8 cellular contexts compared by ENCODE assay signal in genomic region chr9:136808075-136808780, GRCh38. TPM values are rescaled to one million over a fixed set of nuclear protein-coding genes. Genes with fewer than 3 reads are reported as not detected.
DNase-seq lines count a peak whose midpoint lies in the region; ATAC-seq and TF ChIP-seq lines count a peak whose summit lies in the region.

No MANE protein-coding gene starts in this region.

- peak; percentile 17 to 23 for ATAC-seq in left cardiac atrium

- H3K56ac ChIP-seq in H9 (ENCODE audit: insufficient read length, low read depth, low read length): no peak overlapping the region

- H3K27me3 ChIP-seq in H9 (ENCODE audit: insufficient read depth, low read length): no peaks in the 10 kb centered on the region; the same call in 1 of the 2 replicates

- H3K79me2 ChIP-seq in H9 (ENCODE audit: insufficient read depth, low read length): peaks cover 9% of the 10 kb centered on the region; the same call in 1 of the 2 replicates

- H3K23me2 ChIP-seq in H9 (ENCODE audit: insufficient read length, low read depth, low read length, poor library complexity, severe bottlenecking): peaks cover 15% of the 10 kb centered on the region

- DNase-seq in H9 (peak; percentile 34), NCI-H526 treated with DMSO at 0.1 percent for 48 hours (lab: John Stamatoyannopoulos, UW) (peak; percentile 12), left cardiac atrium (no peak), retinal pigment epithelial cell (ENCODE audit: low read depth) (no peak), NCI-H2196 (lab: John Stamatoyannopoulos, UW; ENCODE audit: unreplicated experiment) (no peak), SW480 (ENCODE audit: low spot score) (no peak)
- peak; percentile 55 for DNase-seq in activated naive CD4-positive, alpha-beta T cell treated with Interleukin-2 at 50 U/mL for 16 hours

- H3K4me1 ChIP-seq in H9 (ENCODE audit: insufficient read depth, low read length): no peaks in the 10 kb centered on the region

- H3K9me3 Mint-ChIP-seq in H9: no peaks in the 10 kb centered on the region

- intact Hi-C loops in left cardiac atrium (cut with DNase I): no loop called here

- no peak overlapping the region for H4K8ac ChIP-seq in H9 (replicated peaks; ENCODE audit: insufficient read length, low read depth, low read length)

- no peak overlapping the region for H2BK12ac ChIP-seq in H9 (ENCODE audit: insufficient read length, low read depth, low read length)

- peaks cover 11% of the 10 kb centered on the region for H3K79me1 ChIP-seq in H9 (ENCODE audit: insufficient read depth, low read depth, low read length, poor library complexity, severe bottlenecking)

- no peak overlapping the region for H2BK15ac ChIP-seq in H9 (ENCODE audit: low read depth, low read length)

- H3K4me3 ChIP-seq in GM08714 (ENCODE audit: low read length): peak overlapping the region; percentile 93
- peak overlapping the region; percentile 80 for H3K4me3 ChIP-seq in retinal pigment epithelial cell (ENCODE audit: low read length)

- H3K27me3 Mint-ChIP-seq in H9 (ENCODE audit: low read depth): peaks cover 14% of the 10 kb centered on the region

- no peak overlapping the region for H2AFZ ChIP-seq in H9 (ENCODE audit: low read length)

- H3K4me3 Mint-ChIP-seq in H9: peak overlapping the region; percentile 77 to 85

- WGBS in H9 (ENCODE audit: extremely low coverage, insufficient read length, low lambda C conversion rate): no CpG with 5 or more reads among the region's 93 CpGs

- H2AK5ac ChIP-seq in H9 (ENCODE audit: insufficient read length, low read length): no peak overlapping the region

- no peaks in the 10 kb centered on the region for H3K9me3 ChIP-seq in H9 (ENCODE audit: control insufficient read depth, low read depth, low read length)

- peak overlapping the region; percentile 81 for H3K9ac ChIP-seq in H9 (ENCODE audit: extremely low read depth, insufficient read length, low read length)

- H3K4me2 ChIP-seq in H9 (ENCODE audit: insufficient read depth, insufficient read length, low read length): peak overlapping the region; percentile 88

- no peak overlapping the region for H2BK5ac ChIP-seq in H9 (ENCODE audit: insufficient read length, low read length)

- no peak overlapping the region; a peak in 1 of 7 replicates for H3K27ac Mint-ChIP-seq in H9

- no peak overlapping the region for H3T11ph ChIP-seq in H9 (ENCODE audit: low read length)

- H3K18ac ChIP-seq in H9 (ENCODE audit: insufficient read length, low read depth, low read length): no peak overlapping the region

- peak overlapping the region; percentile 85 for H3K14ac ChIP-seq in H9 (ENCODE audit: insufficient read depth, low read length)

- no peak overlapping the region for H4K5ac ChIP-seq in H9 (ENCODE audit: insufficient read length, low read depth, low read length)

- H3K23ac ChIP-seq in H9 (ENCODE audit: insufficient read length, low read depth, low read length): no peak overlapping the region

- no peak overlapping the region for H3K4ac ChIP-seq in H9 (ENCODE audit: low read depth, low read length)

- H4K20me1 ChIP-seq in H9 (ENCODE audit: control insufficient read depth, insufficient read depth, insufficient read length): peaks cover 4% of the 10 kb centered on the region

- peaks cover 30 to 53% (median 44%) of the 10 kb centered on the region in 3 experiments; a peak in 6 of 7 replicates for H3K36me3 Mint-ChIP-seq in H9 (ENCODE audit: insufficient read depth in 1 of 3, low read depth in 3 of 3)

- H3K4me1 Mint-ChIP-seq in H9: peaks cover 16 to 27% of the 10 kb centered on the region in 2 experiments

- H4K91ac ChIP-seq in H9 (ENCODE audit: insufficient read length, low read depth, low read length): no peak overlapping the region

- no peak overlapping the region for H2BK120ac ChIP-seq in H9 (ENCODE audit: low read depth, low read length, poor library complexity, severe bottlenecking)

- no peak overlapping the region for H2BK20ac ChIP-seq in H9 (ENCODE audit: low read depth, low read length, poor library complexity, severe bottlenecking)

- no peak overlapping the region for H3K27ac ChIP-seq in H9 (ENCODE audit: insufficient read length, low read depth, low read length)

- TF ChIP-seq CTCF in H9 (conservative IDR thresholded peaks at IDR 0.05) (no peak), retinal pigment epithelial cell (conservative IDR thresholded peaks at IDR 0.05; ENCODE audit: low read depth, low read length) (no peak)

RNA-seq across cellular contexts. Expression of gene RABL6, which starts 0.5 kb away (rescaled TPM):
- total RNA-seq in H9 (2021): 108 and 114 TPM in 2 replicates
- 10 to 100 TPM; 61.6 to 71.4 TPM for total RNA-seq in left cardiac atrium

RNA-seq across cellular contexts. Expression of gene CCDC183, which starts 12.1 kb away (rescaled TPM):
- total RNA-seq in H9 (2021) (0.59 and 1.1 TPM in 2 replicates), left cardiac atrium (1 to 10 TPM; 1.1 to 1.6 TPM)

RNA-seq across cellular contexts. Expression of gene TMEM141, which starts 17.1 kb away (rescaled TPM):
- 55.2 and 58.9 TPM in 2 replicates for total RNA-seq in H9 (2021)
- total RNA-seq in left cardiac atrium: 10 to 100 TPM; 81.1 to 85.7 TPM

RNA-seq across cellular contexts. Expression of gene AJM1, which starts 34.0 kb away (rescaled TPM):
- total RNA-seq in H9 (2021): 1.8 and 2.3 TPM in 2 replicates
- 1 to 10 TPM; 5.0 to 9.6 TPM for total RNA-seq in left cardiac atrium

RNA-seq across cellular contexts. Expression of gene PHPT1, which starts 41.0 kb away (rescaled TPM):
- total RNA-seq in H9 (2021): 161 and 175 TPM in 2 replicates
- 100 to 1,000 TPM; 184 to 189 TPM for total RNA-seq in left cardiac atrium

Comparison
In these comparisons a context has a peak if more than half of its experiments do, and no peak if none do; other contexts are left out.
1. DNase-seq: peak in H9 (single experiment), NCI-H526 treated with DMSO at 0.1 percent for 48 hours (single experiment) and activated naive CD4-positive, alpha-beta T cell treated with Interleukin-2 at 50 U/mL for 16 hours (single experiment); none in left cardiac atrium (single experiment), retinal pigment epithelial cell (single experiment), NCI-H2196 (single experiment) and SW480 (single experiment).